In the genomic region with DNA sequence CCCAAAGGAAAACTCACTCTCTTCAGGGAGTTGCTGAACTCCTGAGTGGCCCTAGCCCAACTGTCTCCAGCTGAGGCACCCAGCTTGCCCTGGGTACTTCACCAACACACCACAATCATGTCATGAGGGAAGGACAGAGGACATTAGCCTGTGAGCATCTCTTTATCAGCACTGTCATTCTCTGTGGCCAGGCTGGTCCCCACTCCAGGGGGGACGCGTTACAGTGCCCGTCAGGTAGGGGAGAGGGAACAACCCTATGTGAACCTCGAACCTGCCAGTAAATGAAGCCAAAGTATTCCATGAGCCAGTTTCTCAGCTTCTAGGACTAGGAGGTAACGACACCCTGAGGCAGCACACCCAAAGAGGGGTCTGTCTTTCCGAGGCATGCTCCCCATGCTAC, we compare ENCODE assay signal across 18 cellular contexts.
DNase-seq lines count a peak whose midpoint lies in the region; ATAC-seq and TF ChIP-seq lines count a peak whose summit lies in the region.
"Had no signal": no experiment of that assay in that cellular context is flagged by ENCODE, and none has a peak within 500 bp of the region (broad histone marks: within the 10 kb centered on the region; RNA-seq: fewer than 3 reads in every experiment).

No MANE protein-coding gene starts in this region.

- TF ChIP-seq CTCF in CD14-positive monocyte (IDR thresholded peaks at IDR 0.05) (no peak), WERI-Rb-1 (IDR thresholded peaks at IDR 0.05; ENCODE audit: low read depth, low read length) (no peak)

- H3K4me3 Mint-ChIP-seq in CD14-positive monocyte (no peak overlapping the region), T-cell (no peak overlapping the region)
- H3K4me3 Mint-ChIP-seq in CD4-positive, CD25-positive, alpha-beta regulatory T cell = no peak overlapping the region
- no peak overlapping the region for H3K4me3 Mint-ChIP-seq in naive thymus-derived CD4-positive, alpha-beta T cell

- H3K27ac Mint-ChIP-seq in CD14-positive monocyte = peak overlapping the region in 4 of 7 donors; percentile 0 to 90 (median 74)
- peak overlapping the region; percentile 5 to 60 (median 7) for H3K27ac Mint-ChIP-seq in CD4-positive, CD25-positive, alpha-beta regulatory T cell
- H3K27ac Mint-ChIP-seq in T-cell = peak overlapping the region; percentile 57 to 79
- peak overlapping the region in 5 of 9 donors; percentile 46 to 74 (median 72) for H3K27ac Mint-ChIP-seq in naive thymus-derived CD4-positive, alpha-beta T cell

- H3K4me3 ChIP-seq in CD4-positive, CD25-positive, alpha-beta regulatory T cell (ENCODE audit: low read depth, low read length) = no peak overlapping the region
- no peak overlapping the region for H3K4me3 ChIP-seq in naive thymus-derived CD4-positive, alpha-beta T cell (ENCODE audit: low read length)
- H3K4me3 ChIP-seq in WERI-Rb-1 (ENCODE audit: low read depth, low read length) = no peak overlapping the region
- H3K4me3 ChIP-seq: GM23248, MG63 had no signal

- H3K4me1 Mint-ChIP-seq in CD14-positive monocyte = peaks cover 42% of the 10 kb centered on the region
- H3K4me1 Mint-ChIP-seq in CD4-positive, CD25-positive, alpha-beta regulatory T cell = peaks cover 0 to 34% (median 12%) of the 10 kb centered on the region in 4 donors
- H3K4me1 Mint-ChIP-seq in T-cell = peaks cover 48 to 64% (median 51%) of the 10 kb centered on the region in 3 donors
- H3K4me1 Mint-ChIP-seq in naive thymus-derived CD4-positive, alpha-beta T cell = peaks cover 40 to 56% (median 48%) of the 10 kb centered on the region in 7 donors

- H3K9me3 Mint-ChIP-seq in CD14-positive monocyte = peaks cover 0 to 4% (median 2%) of the 10 kb centered on the region in 7 donors
- H3K9me3 Mint-ChIP-seq in CD4-positive, CD25-positive, alpha-beta regulatory T cell = peaks cover 0 to 1% (median 0%) of the 10 kb centered on the region in 7 donors
- no peaks in the 10 kb centered on the region for H3K9me3 Mint-ChIP-seq in T-cell
- H3K9me3 Mint-ChIP-seq in naive thymus-derived CD4-positive, alpha-beta T cell = peaks cover 0 to 2% (median 0%) of the 10 kb centered on the region in 11 donors

- H3K27ac ChIP-seq in CD4-positive, CD25-positive, alpha-beta regulatory T cell (ENCODE audit: insufficient read depth, low read length, poor library complexity, severe bottlenecking) = no peak overlapping the region
- H3K27ac ChIP-seq in naive thymus-derived CD4-positive, alpha-beta T cell (ENCODE audit: low read depth, low read length) = no peak overlapping the region
- no peak overlapping the region for H3K27ac ChIP-seq in WERI-Rb-1
- H3K27ac ChIP-seq: GM23248 had no signal

- CTCF ChIA-PET in T-cell (lab: Charles Lee) = no interaction called here
- CTCF ChIA-PET in naive thymus-derived CD4-positive, alpha-beta T cell (lab: Charles Lee) = interaction anchor here (1.1 kb wide), 1 partner anchor 12 kb away, joined by 7 read pairs; no protein-coding TSS in a partner anchor

- intact Hi-C loops in CD14-positive monocyte (cut with micrococcal nuclease) = loop anchor here in 1 of 2 donors (10.0 kb wide), 1 partner anchor 91 kb away; a partner anchor contains a TSS
- intact Hi-C loops in naive thymus-derived CD4-positive, alpha-beta T cell (cut with micrococcal nuclease) = no loop called here

- H3K36me3 Mint-ChIP-seq in CD14-positive monocyte (no peaks in the 10 kb centered on the region), T-cell (no peaks in the 10 kb centered on the region)
- H3K36me3 Mint-ChIP-seq in CD4-positive, CD25-positive, alpha-beta regulatory T cell = no peaks in the 10 kb centered on the region
- peaks cover 0 to 9% (median 0%) of the 10 kb centered on the region in 5 donors for H3K36me3 Mint-ChIP-seq in naive thymus-derived CD4-positive, alpha-beta T cell

- peaks cover 8% of the 10 kb centered on the region for H3K4me1 ChIP-seq in CD4-positive, CD25-positive, alpha-beta regulatory T cell (ENCODE audit: control insufficient read depth, insufficient read depth, low read length, poor library complexity, severe bottlenecking)
- H3K4me1 ChIP-seq in naive thymus-derived CD4-positive, alpha-beta T cell (ENCODE audit: control insufficient read depth in 2 of 2, insufficient read depth in 2 of 2, low read length in 2 of 2) = peaks cover 25 to 27% of the 10 kb centered on the region in 2 donors

- no peaks in the 10 kb centered on the region for H3K36me3 ChIP-seq in CD4-positive, CD25-positive, alpha-beta regulatory T cell (ENCODE audit: control insufficient read depth, insufficient read depth, low read length)
- H3K36me3 ChIP-seq in naive thymus-derived CD4-positive, alpha-beta T cell (ENCODE audit: control insufficient read depth in 2 of 3, insufficient read depth in 3 of 3, low read length in 3 of 3) = no peaks in the 10 kb centered on the region
- H3K36me3 ChIP-seq in WERI-Rb-1 = no peaks in the 10 kb centered on the region
- H3K36me3 ChIP-seq: MG63 had no signal

- no peak for DNase-seq in CD14-positive monocyte (ENCODE audit: low spot score)
- DNase-seq in CD4-positive, CD25-positive, alpha-beta regulatory T cell = no peak
- DNase-seq in T-cell = peak in 1 of 34 experiments; percentile 5
- DNase-seq in naive thymus-derived CD4-positive, alpha-beta T cell = no peak
- no peak for DNase-seq in NCI-H2107 (lab: John Stamatoyannopoulos, UW)
- DNase-seq in WERI-Rb-1 = no peak
- DNase-seq: C1 segment of cervical spinal cord, GM23248, H7, IMR-90, KG1, MG63, NCI-H2029, NCI-H2227 treated with DMSO at 0.1 percent for 48 hours, NCI-H526 treated with DMSO at 0.1 percent for 48 hours, RPMI8226, SHP77 treated with DMSO at 0.1 percent for 48 hours had no signal

- ATAC-seq in CD4-positive, CD25-positive, alpha-beta regulatory T cell (ENCODE audit: low read depth in 2 of 2) = no peak
- no peak for ATAC-seq in T-cell (replicated peaks in 1 of 4)
- no peak for ATAC-seq in naive thymus-derived CD4-positive, alpha-beta T cell
- no peak for ATAC-seq in GM21825 (IDR thresholded peaks at IDR 0.05; ENCODE audit: unreplicated experiment)

- peaks cover 2 to 10% (median 3%) of the 10 kb centered on the region in 3 donors for H3K27me3 Mint-ChIP-seq in CD14-positive monocyte (ENCODE audit: low read depth in 3 of 3)
- H3K27me3 Mint-ChIP-seq in CD4-positive, CD25-positive, alpha-beta regulatory T cell = peaks cover 26% of the 10 kb centered on the region
- H3K27me3 Mint-ChIP-seq in T-cell = no peaks in the 10 kb centered on the region
- H3K27me3 Mint-ChIP-seq in naive thymus-derived CD4-positive, alpha-beta T cell = peaks cover 0 to 6% (median 0%) of the 10 kb centered on the region in 5 donors

- no peaks in the 10 kb centered on the region for H3K27me3 ChIP-seq in CD4-positive, CD25-positive, alpha-beta regulatory T cell (ENCODE audit: control insufficient read depth, insufficient read depth, low read length)
- H3K27me3 ChIP-seq in naive thymus-derived CD4-positive, alpha-beta T cell (ENCODE audit: control insufficient read depth in 2 of 2, insufficient read depth in 2 of 2, low read length in 2 of 2) = no peaks in the 10 kb centered on the region
- H3K27me3 ChIP-seq in WERI-Rb-1 (ENCODE audit: insufficient read depth, low read depth, severe bottlenecking) = no peaks in the 10 kb centered on the region

- H3K9me3 ChIP-seq in CD4-positive, CD25-positive, alpha-beta regulatory T cell (ENCODE audit: control insufficient read depth in 2 of 2, low read length in 2 of 2) = no peaks in the 10 kb centered on the region
- H3K9me3 ChIP-seq in naive thymus-derived CD4-positive, alpha-beta T cell (ENCODE audit: control insufficient read depth in 2 of 3, low read length in 3 of 3) = no peaks in the 10 kb centered on the region
- no peaks in the 10 kb centered on the region for H3K9me3 ChIP-seq in WERI-Rb-1 (ENCODE audit: severe bottlenecking)
- H3K9me3 ChIP-seq: MG63 had no signal

- POLR2A ChIA-PET in T-cell (lab: Charles Lee) = interaction anchor here in 1 of 2 donors (0.6 kb wide), 1 partner anchor 11 kb away, joined by 6 read pairs; no protein-coding TSS in a partner anchor
- POLR2A ChIA-PET in naive thymus-derived CD4-positive, alpha-beta T cell (lab: Charles Lee) = interaction anchor here (1.4 kb wide), 1 partner anchor 176 kb away, joined by 3 read pairs; no protein-coding TSS in a partner anchor

Comparison
In these comparisons a context has a peak if more than half of its experiments do, and no peak if none do; other contexts are left out.
1. H3K27ac Mint-ChIP-seq: peak in every context shown above with its lines; median percentile 74 in CD14-positive monocyte; 72 in naive thymus-derived CD4-positive, alpha-beta T cell; 68 in T-cell; 7 in CD4-positive, CD25-positive, alpha-beta regulatory T cell.